ENCODE assay signal across 5 cellular contexts in the genomic region with DNA sequence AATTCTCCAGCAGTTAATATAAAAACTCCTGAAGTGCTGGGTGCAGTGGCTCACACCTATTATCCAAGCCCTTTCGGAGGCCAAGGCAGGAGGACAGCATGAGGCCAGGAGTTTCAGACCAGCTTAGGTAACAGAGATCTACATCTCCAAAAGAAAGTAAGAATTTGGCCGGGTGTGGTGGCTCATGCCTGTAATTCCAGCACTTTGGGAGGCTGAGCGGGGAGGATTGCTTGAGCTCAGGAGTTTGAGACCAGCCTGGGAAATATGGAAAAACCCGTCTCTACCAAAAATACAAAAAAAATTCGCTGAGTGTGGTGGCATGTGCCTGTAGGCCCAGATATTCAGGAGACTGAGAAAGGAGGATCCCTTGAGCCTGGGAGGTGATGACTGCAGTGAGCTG.
"Had no signal": no experiment of that assay in that cellular context is flagged by ENCODE, and none has a peak within 500 bp of the region (broad histone marks: within the 10 kb centered on the region; RNA-seq: fewer than 3 reads in every experiment).

No MANE protein-coding gene starts in this region.

- ATAC-seq: HepG2, K562 had no signal

- H3K4me3 ChIP-seq: K562 had no signal

- DNase-seq: IMR-90, KBM-7, KG1 had no signal
